ENCODE assay signal across 27 cellular contexts in the genomic region with DNA sequence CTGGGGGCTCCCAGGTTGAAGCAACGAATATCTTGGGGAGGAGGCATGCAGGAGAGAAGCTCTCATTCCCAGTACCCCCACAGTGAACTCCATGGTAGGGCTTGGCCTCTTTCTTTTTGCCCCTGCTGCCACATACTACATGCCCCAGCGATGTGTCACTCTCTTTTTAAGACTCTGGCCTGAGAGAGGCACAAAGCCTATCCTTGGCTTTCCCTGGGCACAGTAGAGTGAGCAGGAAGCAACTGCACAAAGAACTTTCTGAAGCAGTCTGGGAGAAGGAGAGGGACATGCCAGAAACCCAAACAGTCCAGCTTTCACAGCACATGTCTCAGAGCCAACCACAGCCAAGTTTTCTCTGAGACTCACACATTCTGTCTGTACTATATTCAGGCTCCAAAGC. TPM values are rescaled to one million over a fixed set of nuclear protein-coding genes. Genes with fewer than 3 reads are reported as not detected.
"Had no signal": no experiment of that assay in that cellular context is flagged by ENCODE, and none has a peak within 500 bp of the region (broad histone marks: within the 10 kb centered on the region; RNA-seq: fewer than 3 reads in every experiment).

No MANE protein-coding gene starts in this region.

- H3K9me3 ChIP-seq: heart right ventricle, left lung, pancreas, psoas muscle, right lobe of liver, suprapubic skin, thoracic aorta, tibial nerve, uterus had no signal

- H3K4me2 ChIP-seq: hepatocyte had no signal

- H3K4me3 Mint-ChIP-seq: memory B cell; naive thymus-derived CD8-positive, alpha-beta T cell; nephron; neural crest cell; stimulated activated naive B cell treated with anti-CD40 and anti-IgM and Interleukin-4, amounts not matched to agents 10 μg/mL and 1 μg/mL and 100 μg/mL, for 72 hours; type B pancreatic cell had no signal

- H3K9me3 Mint-ChIP-seq: memory B cell, neural crest cell, type B pancreatic cell had no signal

- H2AFZ ChIP-seq: hepatocyte had no signal

- H3K4me1 Mint-ChIP-seq: memory B cell, nephron, neural crest cell had no signal

- H3K27me3 ChIP-seq: hepatocyte, uterus had no signal

- H3K4me1 ChIP-seq: heart right ventricle, left lung, pancreas, psoas muscle, right lobe of liver, suprapubic skin, tibial nerve, uterus had no signal

- H3K27me3 Mint-ChIP-seq: memory B cell had no signal

- H3K27ac ChIP-seq: heart right ventricle, hepatocyte, left lung, pancreas, psoas muscle, right lobe of liver, skin epidermis, suprapubic skin, thoracic aorta, tibial nerve, uterus had no signal

- H3K36me3 ChIP-seq: heart right ventricle, left lung, pancreas, right lobe of liver, suprapubic skin, thoracic aorta, tibial nerve, uterus had no signal

- H3K4me3 ChIP-seq: heart right ventricle, hepatocyte, left lung, lung, pancreas, psoas muscle, right lobe of liver, skin epidermis, suprapubic skin, thoracic aorta, tibial nerve, uterus had no signal

- H3K27ac Mint-ChIP-seq: memory B cell; naive thymus-derived CD8-positive, alpha-beta T cell; nephron; stimulated activated naive B cell treated with anti-CD40 and anti-IgM and Interleukin-4, amounts not matched to agents 10 μg/mL and 1 μg/mL and 100 μg/mL, for 72 hours; type B pancreatic cell had no signal

- H3K36me3 Mint-ChIP-seq: memory B cell; naive thymus-derived CD8-positive, alpha-beta T cell; stimulated activated naive B cell treated with anti-CD40 and anti-IgM and Interleukin-4, amounts not matched to agents 10 μg/mL and 1 μg/mL and 100 μg/mL, for 72 hours; type B pancreatic cell had no signal

- DNase-seq: heart right ventricle; islet precursor cell; left colon; left lung; naive thymus-derived CD8-positive, alpha-beta T cell; pancreas; psoas muscle; right lobe of liver; stimulated activated CD4-positive, alpha-beta T cell treated with anti-CD3 and anti-CD28 coated beads, Interleukin-12 subunit alpha, Interleukin-12 subunit beta, amount 100 ng/mL, for 4 hours; stimulated activated CD4-positive, alpha-beta T cell treated with anti-CD3 and anti-CD28 coated beads, Interleukin-15, amount 100 ng/mL, for 24 hours; stimulated activated CD4-positive, alpha-beta T cell treated with anti-CD3 and anti-CD28 coated beads, Interleukin-2, amount 100 ng/mL, for 24 hours; stimulated activated CD4-positive, alpha-beta T cell treated with anti-CD3 and anti-CD28 coated beads, Interleukin-4, amount 100 ng/mL, for 1 hour; stimulated activated naive B cell treated with anti-CD40 and anti-IgM and Interleukin-4, amounts not matched to agents 10 μg/mL and 1 μg/mL and 100 μg/mL, for 72 hours; stimulated activated naive CD8-positive, alpha-beta T cell treated with anti-CD3 and anti-CD28 coated beads, Interleukin-15, Interleukin-2, amounts not matched to agents 100 U/mL and 50 U/mL, for 24 hours; uterus had no signal

- H3K79me2 ChIP-seq: hepatocyte had no signal

- ATAC-seq: left colon; left lung; naive thymus-derived CD8-positive, alpha-beta T cell; pancreas; psoas muscle; right lobe of liver; stimulated activated naive B cell treated with anti-CD40 and anti-IgM and Interleukin-4, amounts not matched to agents 10 μg/mL and 1 μg/mL and 100 μg/mL, for 72 hours; stimulated activated naive CD8-positive, alpha-beta T cell treated with anti-CD3 and anti-CD28 coated beads, Interleukin-15, Interleukin-2, amounts not matched to agents 100 U/mL and 50 U/mL, for 24 hours had no signal

RNA-seq across cellular contexts. Expression of gene NALF2, which starts 8.0 kb away (rescaled TPM):
- total RNA-seq: naive thymus-derived CD8-positive, alpha-beta T cell; osteoblast; subcutaneous adipose tissue; thoracic aorta had no signal
- polyA plus RNA-seq: naive thymus-derived CD8-positive, alpha-beta T cell had no signal
